In the genomic region with DNA sequence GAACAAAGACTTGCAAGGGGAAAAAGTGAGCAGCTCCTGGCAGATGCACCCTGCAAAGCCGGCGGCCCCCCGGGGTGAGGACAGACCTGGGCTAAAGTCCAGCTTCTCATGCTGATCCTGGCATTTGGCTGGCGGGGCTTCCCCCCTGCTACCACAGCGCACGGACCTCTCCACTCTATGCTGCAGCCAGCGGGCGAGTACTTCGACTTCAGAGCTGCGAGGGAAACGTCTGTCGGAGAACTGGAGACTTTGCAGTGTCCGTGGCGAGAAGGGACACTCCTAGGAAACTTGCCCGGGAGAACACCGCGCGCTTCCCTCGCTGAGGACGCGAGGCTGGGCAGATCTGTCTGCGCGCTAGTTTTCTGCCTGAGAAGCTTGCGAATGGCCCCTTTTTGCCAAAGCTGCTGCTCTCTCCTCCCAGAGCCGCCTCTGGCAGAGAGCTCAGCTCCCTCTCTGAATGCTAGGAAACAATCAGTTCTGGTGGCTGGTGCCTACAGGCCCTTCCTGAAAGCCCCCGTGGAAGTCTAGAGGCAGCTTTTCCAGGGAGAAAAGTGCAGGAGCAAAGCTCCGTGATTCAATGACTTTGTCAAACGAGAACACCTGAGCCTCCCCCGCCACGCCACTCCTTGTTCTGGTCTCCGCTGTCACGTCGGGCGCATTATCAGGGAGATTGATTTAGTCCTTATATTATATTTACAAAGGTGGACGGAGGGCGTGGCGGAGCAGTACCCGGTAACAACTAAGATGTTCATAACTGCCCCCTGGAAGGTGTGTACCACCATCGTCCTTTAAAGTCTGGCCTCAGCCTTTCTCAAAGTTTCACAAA, we compare ENCODE assay signal across 15 cellular contexts.
A peak's percentile ranks its signal among the peaks of the same experiment; 100 is the strongest.
DNase-seq lines count a peak whose midpoint lies in the region; ATAC-seq and TF ChIP-seq lines count a peak whose summit lies in the region.
"Had no signal": no experiment of that assay in that cellular context is flagged by ENCODE, and none has a peak within 500 bp of the region (broad histone marks: within the 10 kb centered on the region; RNA-seq: fewer than 3 reads in every experiment).

No MANE protein-coding gene starts in this region.

- H3K9me3 Mint-ChIP-seq in WTC11 = peaks cover 6% of the 10 kb centered on the region
- peaks cover 6% of the 10 kb centered on the region for H3K9me3 Mint-ChIP-seq in activated CD4-positive, alpha-beta T cell treated with anti-CD3 and anti-CD28 coated beads, Interleukin-2, amount 10 ng/mL, durations not matched to agents 7 days and 5 days
- H3K9me3 Mint-ChIP-seq: natural killer cell had no signal

- intact Hi-C loops in psoas muscle (cut with DNase I) = no loop called here
- intact Hi-C loops in spleen (cut with DNase I; ENCODE audit: low total_unique reads) = no loop called here

- no peak for TF ChIP-seq POLR2A in spleen (IDR thresholded peaks at IDR 0.05)

- no peaks in the 10 kb centered on the region for H3K36me3 Mint-ChIP-seq in WTC11
- no peaks in the 10 kb centered on the region for H3K36me3 Mint-ChIP-seq in activated CD4-positive, alpha-beta T cell treated with anti-CD3 and anti-CD28 coated beads, Interleukin-2, amount 10 ng/mL, durations not matched to agents 7 days and 5 days (ENCODE audit: low read depth)
- H3K36me3 Mint-ChIP-seq: CD8-positive, alpha-beta T cell had no signal

- H3K9me3 ChIP-seq in HUES48 (ENCODE audit: control insufficient read depth, insufficient read depth, low read length) (no peaks in the 10 kb centered on the region), iPS-18a (ENCODE audit: control insufficient read depth, low read depth, low read length) (no peaks in the 10 kb centered on the region), psoas muscle (no peaks in the 10 kb centered on the region), spleen (peaks cover 0 to 3% (median 0%) of the 10 kb centered on the region in 8 donors)
- H3K9me3 ChIP-seq: body of pancreas had no signal

- H3K27ac ChIP-seq in HUES48 (ENCODE audit: low read depth, low read length) (no peak overlapping the region), iPS-18a (ENCODE audit: low read length) (no peak overlapping the region), psoas muscle (no peak overlapping the region), spleen (no peak overlapping the region)
- H3K27ac ChIP-seq: body of pancreas had no signal

- peaks cover 27% of the 10 kb centered on the region for H3K4me1 Mint-ChIP-seq in WTC11
- H3K4me1 Mint-ChIP-seq in activated CD4-positive, alpha-beta T cell treated with anti-CD3 and anti-CD28 coated beads, Interleukin-2, amount 10 ng/mL, durations not matched to agents 7 days and 5 days = no peaks in the 10 kb centered on the region
- H3K4me1 Mint-ChIP-seq: natural killer cell had no signal

- peaks cover 27% of the 10 kb centered on the region for H3K4me1 ChIP-seq in HUES48 (ENCODE audit: control insufficient read depth, insufficient read depth, low read length)
- H3K4me1 ChIP-seq in iPS-18a (ENCODE audit: control insufficient read depth, low read depth, low read length) = peaks cover 11% of the 10 kb centered on the region
- no peaks in the 10 kb centered on the region for H3K4me1 ChIP-seq in psoas muscle
- no peaks in the 10 kb centered on the region for H3K4me1 ChIP-seq in spleen

- H3K27ac Mint-ChIP-seq in WTC11 = no peak overlapping the region
- no peak overlapping the region for H3K27ac Mint-ChIP-seq in activated CD4-positive, alpha-beta T cell treated with anti-CD3 and anti-CD28 coated beads, Interleukin-2, amount 10 ng/mL, durations not matched to agents 7 days and 5 days
- H3K27ac Mint-ChIP-seq: CD8-positive, alpha-beta T cell; natural killer cell had no signal

- H3K36me3 ChIP-seq in HUES48 (ENCODE audit: control insufficient read depth, insufficient read depth, low read length) = no peaks in the 10 kb centered on the region
- H3K36me3 ChIP-seq in iPS-18a (ENCODE audit: control insufficient read depth, low read depth, low read length) = no peaks in the 10 kb centered on the region
- no peaks in the 10 kb centered on the region for H3K36me3 ChIP-seq in psoas muscle (ENCODE audit: insufficient read depth in 1 of 2, low read depth in 1 of 2)
- H3K36me3 ChIP-seq in spleen = no peaks in the 10 kb centered on the region

- ATAC-seq in WTC11 (peak; percentile 74), psoas muscle (no peak)
- ATAC-seq in activated CD4-positive, CD25-positive, alpha-beta regulatory T cell treated with anti-CD3 and anti-CD28 coated beads, Interleukin-2, amount 50 U/mL, for 24 hours = no peak
- ATAC-seq: body of pancreas; CD8-positive, alpha-beta T cell; natural killer cell had no signal

- peak overlapping the region; percentile 66 for H3K4me3 Mint-ChIP-seq in WTC11
- no peak overlapping the region for H3K4me3 Mint-ChIP-seq in activated CD4-positive, alpha-beta T cell treated with anti-CD3 and anti-CD28 coated beads, Interleukin-2, amount 10 ng/mL, durations not matched to agents 7 days and 5 days
- H3K4me3 Mint-ChIP-seq: CD8-positive, alpha-beta T cell; natural killer cell had no signal

- WGBS in psoas muscle, 3 donors = 22 to 24% (median 23%) methylated on average over 39 of the region's 39 CpGs
- WGBS in spleen, 5 donors = 31 to 37% (median 34%) methylated on average over 38 to 39 of the region's 39 CpGs

- peak overlapping the region; percentile 12; the same call in 1 of the 2 replicates for H3K9ac ChIP-seq in HUES48 (ENCODE audit: low read depth, low read length)
- peak overlapping the region; percentile 19 for H3K9ac ChIP-seq in iPS-18a (ENCODE audit: low read length)

- DNase-seq in WTC11 (ENCODE audit: low spot score) (peak; percentile 59), psoas muscle (peak; percentile 9 to 45), spleen (no peak), middle frontal gyrus (ENCODE audit: extremely low spot score, low spot score) (no peak)
- no peak for DNase-seq in activated CD4-positive, alpha-beta T cell treated with anti-CD3 and anti-CD28 coated beads, Interleukin-2, amount 10 ng/mL, durations not matched to agents 7 days and 5 days
- DNase-seq: activated CD8-positive, alpha-beta memory T cell treated with anti-CD3 and anti-CD28 coated beads, Interleukin-2, amount 50 U/mL, for 4 hours; CD8-positive, alpha-beta T cell; natural killer cell; NCI-H345; stimulated activated CD4-positive, alpha-beta T cell treated with anti-CD3 and anti-CD28 coated beads, Interleukin-2, amount 100 ng/mL, for 48 hours; T-helper 1 cell had no signal

- H3K27me3 ChIP-seq in HUES48 (ENCODE audit: control insufficient read depth, insufficient read depth, low read length) (peaks cover 37% of the 10 kb centered on the region), iPS-18a (ENCODE audit: control insufficient read depth, insufficient read depth, low read length) (peaks cover 28% of the 10 kb centered on the region), psoas muscle (ENCODE audit: insufficient read depth in 3 of 3, low read length in 2 of 3) (no peaks in the 10 kb centered on the region), spleen (replicated peaks in 1 of 7) (peaks cover 0 to 9% (median 3%) of the 10 kb centered on the region in 7 donors)

- TF ChIP-seq CTCF in WTC11 (IDR thresholded peaks at IDR 0.05) (no peak), psoas muscle (IDR thresholded peaks at IDR 0.05) (no peak), spleen (IDR thresholded peaks at IDR 0.05 in 8 of 11, conservative IDR thresholded peaks at IDR 0.05 in 3 of 11) (no peak)

- H3K27me3 Mint-ChIP-seq in WTC11 (ENCODE audit: low read depth) = peaks cover 26% of the 10 kb centered on the region
- H3K27me3 Mint-ChIP-seq in activated CD4-positive, alpha-beta T cell treated with anti-CD3 and anti-CD28 coated beads, Interleukin-2, amount 10 ng/mL, durations not matched to agents 7 days and 5 days = peaks cover 13% of the 10 kb centered on the region

- CTCF ChIA-PET in WTC11 (lab: Charles Lee) = interaction anchor here (1.0 to 1.7 kb wide), 2 partner anchors 211 to 224 kb away, joined by 3 to 14 read pairs; no protein-coding TSS in a partner anchor
- CTCF ChIA-PET in activated CD4-positive, alpha-beta T cell treated with anti-CD3 and anti-CD28 coated beads, Interleukin-2, amount 10 ng/mL, durations not matched to agents 7 days and 5 days (lab: Charles Lee) = no interaction called here

- H3K4me3 ChIP-seq in HUES48 (ENCODE audit: low read depth, low read length) = peak overlapping the region; percentile 61
- peak overlapping the region; percentile 56 for H3K4me3 ChIP-seq in iPS-18a (ENCODE audit: low read length)
- H3K4me3 ChIP-seq in psoas muscle = no peak overlapping the region
- no peak overlapping the region for H3K4me3 ChIP-seq in spleen
- H3K4me3 ChIP-seq: body of pancreas had no signal

- POLR2A ChIA-PET in WTC11 (lab: Charles Lee) = no interaction called here
- POLR2A ChIA-PET in activated CD4-positive, alpha-beta T cell treated with anti-CD3 and anti-CD28 coated beads, Interleukin-2, amount 10 ng/mL, durations not matched to agents 7 days and 5 days (lab: Charles Lee) = no interaction called here

TF ChIP-seq in WTC11, 78 proteins besides CTCF, POLR2A, EP300 and RAD21:
- TF ChIP-seq CREB1 (CRISPR knock-in tag; IDR thresholded peaks at IDR 0.05) (no peak), NFYB (CRISPR knock-in tag; conservative IDR thresholded peaks at IDR 0.05; ENCODE audit: low read depth) (no peak), ZNF423 (CRISPR knock-in tag; IDR thresholded peaks at IDR 0.05) (peak; percentile 62; the same call in 1 of the 2 replicates), TCF7 (CRISPR knock-in tag; IDR thresholded peaks at IDR 0.05; ENCODE audit: low read depth) (no peak), SOX15 (CRISPR knock-in tag; IDR thresholded peaks at IDR 0.05) (no peak)
- TF ChIP-seq, protein P1, sequence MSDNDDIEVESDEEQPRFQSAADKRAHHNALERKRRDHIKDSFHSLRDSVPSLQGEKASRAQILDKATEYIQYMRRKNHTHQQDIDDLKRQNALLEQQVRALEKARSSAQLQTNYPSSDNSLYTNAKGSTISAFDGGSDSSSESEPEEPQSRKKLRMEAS (CRISPR knock-in tag; IDR thresholded peaks at IDR 0.05) = peak; percentile 18; the same call in 1 of the 2 replicates

Comparison
In these comparisons a context has a peak if more than half of its experiments do, and no peak if none do; other contexts are left out.
1. H3K4me3 ChIP-seq: peak in HUES48 (single experiment) and iPS-18a (single experiment); none in psoas muscle (single experiment) and spleen (0 of 8).
2. DNase-seq: peak in WTC11 (single experiment) and psoas muscle (2 of 2); none in spleen (single experiment), middle frontal gyrus (single experiment) and activated CD4-positive, alpha-beta T cell treated with anti-CD3 and anti-CD28 coated beads, Interleukin-2, amount 10 ng/mL, durations not matched to agents 7 days and 5 days (single experiment).